Comparison of ENCODE assay signal across 16 cellular contexts in genomic region chr3:186940965-186941364, GRCh38. TPM values are rescaled to one million over a fixed set of nuclear protein-coding genes. Genes with fewer than 3 reads are reported as not detected.
DNase-seq lines count a peak whose midpoint lies in the region; ATAC-seq and TF ChIP-seq lines count a peak whose summit lies in the region.
"Had no signal": no experiment of that assay in that cellular context is flagged by ENCODE, and none has a peak within 500 bp of the region (broad histone marks: within the 10 kb centered on the region; RNA-seq: fewer than 3 reads in every experiment).

No MANE protein-coding gene starts in this region.

- H3K27me3 Mint-ChIP-seq in activated T-helper 1 cell treated with anti-CD3 and anti-CD28 coated beads, Interleukin-12 subunit alpha, Interleukin-12 subunit beta, Interleukin-2, Interleukin-4 antibody, amounts not matched to agents 30 ng/mL and 10 ng/mL and 1 ng/mL, durations not matched to agents 14 hours and 24 hours and 36 hours (ENCODE audit: insufficient read depth), result no peaks in the 10 kb centered on the region
- peaks cover 3% of the 10 kb centered on the region for H3K27me3 Mint-ChIP-seq in glutamatergic neuron (ENCODE audit: unreplicated experiment)
- H3K27me3 Mint-ChIP-seq: IgD-negative memory B cell had no signal

- no peaks in the 10 kb centered on the region for H3K9me3 Mint-ChIP-seq in activated T-helper 1 cell treated with anti-CD3 and anti-CD28 coated beads, Interleukin-12 subunit alpha, Interleukin-12 subunit beta, Interleukin-2, Interleukin-4 antibody, amounts not matched to agents 30 ng/mL and 10 ng/mL and 1 ng/mL, durations not matched to agents 14 hours and 24 hours and 36 hours
- H3K9me3 Mint-ChIP-seq in glutamatergic neuron (ENCODE audit: unreplicated experiment), result peaks cover 4% of the 10 kb centered on the region
- H3K9me3 Mint-ChIP-seq: IgD-negative memory B cell had no signal

- H3K4me1 Mint-ChIP-seq in activated T-helper 1 cell treated with anti-CD3 and anti-CD28 coated beads, Interleukin-12 subunit alpha, Interleukin-12 subunit beta, Interleukin-2, Interleukin-4 antibody, amounts not matched to agents 30 ng/mL and 10 ng/mL and 1 ng/mL, durations not matched to agents 14 hours and 24 hours and 36 hours (ENCODE audit: low read depth), result peaks cover 45% of the 10 kb centered on the region
- peaks cover 34% of the 10 kb centered on the region for H3K4me1 Mint-ChIP-seq in glutamatergic neuron (ENCODE audit: low read depth, unreplicated experiment)

- H2BK12ac ChIP-seq in mesenchymal stem cell (ENCODE audit: low read length in 2 of 2), result no peak overlapping the region

- no peak overlapping the region for H3K4ac ChIP-seq in mesenchymal stem cell (ENCODE audit: low read depth in 1 of 2, low read length in 2 of 2)

- peak overlapping the region; percentile 57 for H3K27ac Mint-ChIP-seq in activated T-helper 1 cell treated with anti-CD3 and anti-CD28 coated beads, Interleukin-12 subunit alpha, Interleukin-12 subunit beta, Interleukin-2, Interleukin-4 antibody, amounts not matched to agents 30 ng/mL and 10 ng/mL and 1 ng/mL, durations not matched to agents 14 hours and 24 hours and 36 hours
- no peak overlapping the region for H3K27ac Mint-ChIP-seq in glutamatergic neuron (ENCODE audit: unreplicated experiment)
- H3K27ac Mint-ChIP-seq: IgD-negative memory B cell had no signal

- no peaks in the 10 kb centered on the region for H3K27me3 ChIP-seq in mesenchymal stem cell (ENCODE audit: control insufficient read depth in 1 of 2, insufficient read depth in 1 of 2, low read length in 2 of 2)
- H3K27me3 ChIP-seq in thyroid gland, result no peaks in the 10 kb centered on the region
- H3K27me3 ChIP-seq: BLaER1 treated with 17β-estradiol and CSF1 and Interleukin-3, amounts not matched to agents 10 nM and 100 nM had no signal

- H2AFZ ChIP-seq in mesenchymal stem cell (ENCODE audit: low read depth, low read length), result no peak overlapping the region
- H2AFZ ChIP-seq: parathyroid adenoma had no signal

- no peak overlapping the region for H3K23ac ChIP-seq in mesenchymal stem cell (ENCODE audit: low read length in 2 of 2)

- TF ChIP-seq POLR2A in thyroid gland (IDR thresholded peaks at IDR 0.05), result peak in 1 of 2 donors; percentile 15

- H4K91ac ChIP-seq in mesenchymal stem cell (ENCODE audit: low read length), result no peak overlapping the region

- DNase-seq in activated T-helper 1 cell treated with anti-CD3 and anti-CD28 coated beads, Interleukin-12 subunit alpha, Interleukin-12 subunit beta, Interleukin-2, Interleukin-4 antibody, amounts not matched to agents 30 ng/mL and 10 ng/mL and 1 ng/mL, durations not matched to agents 14 hours and 24 hours and 36 hours (ENCODE audit: low spot score), result no peak
- DNase-seq in glutamatergic neuron, result no peak
- peak; percentile 32 for DNase-seq in mesenchymal stem cell
- DNase-seq in thyroid gland, result peak; percentile 71 to 84
- no peak for DNase-seq in NCI-H69 (lab: John Stamatoyannopoulos, UW)
- DNase-seq in stimulated activated CD4-positive, alpha-beta T cell treated with anti-CD3 and anti-CD28 coated beads, Interleukin-2, amount 100 ng/mL, for 24 hours, result no peak
- DNase-seq: activated CD4-positive, alpha-beta T cell treated with anti-CD3 and anti-CD28 coated beads for 48 hours; activated effector memory CD4-positive, alpha-beta T cell treated with Interleukin-2 at 50 U/mL for 16 hours; EL; mammary epithelial cell; NCI-H446 treated with DMSO at 0.1 percent for 48 hours had no signal

- peaks cover 0 to 2% of the 10 kb centered on the region in 2 experiments for H3K36me3 ChIP-seq in mesenchymal stem cell (ENCODE audit: control insufficient read depth in 1 of 2, insufficient read depth in 2 of 2, low read depth in 1 of 2, low read length in 2 of 2)
- no peaks in the 10 kb centered on the region for H3K36me3 ChIP-seq in thyroid gland

- no peak overlapping the region for H3K4me2 ChIP-seq in mesenchymal stem cell (ENCODE audit: low read length, poor library complexity, severe bottlenecking)
- H3K4me2 ChIP-seq: BLaER1 treated with 17β-estradiol and CSF1 and Interleukin-3, amounts not matched to agents 10 nM and 100 nM had no signal

- no peak overlapping the region for H3K18ac ChIP-seq in mesenchymal stem cell (ENCODE audit: low read depth in 1 of 2, low read length in 2 of 2)

- H3K14ac ChIP-seq in mesenchymal stem cell (ENCODE audit: low read length in 2 of 2), result no peak overlapping the region

- no peak for ATAC-seq in HG02763 (IDR thresholded peaks at IDR 0.05; ENCODE audit: unreplicated experiment)
- ATAC-seq: Panc1 had no signal

- H3K27ac ChIP-seq in mesenchymal stem cell (ENCODE audit: low read length, poor library complexity, severe bottlenecking) (no peak overlapping the region), thyroid gland (peak overlapping the region; percentile 2 to 79 (median 62))
- H3K27ac ChIP-seq: BLaER1 treated with 17β-estradiol and CSF1 and Interleukin-3, amounts not matched to agents 10 nM and 100 nM; parathyroid adenoma had no signal

- no peak overlapping the region for H2BK5ac ChIP-seq in mesenchymal stem cell (ENCODE audit: low read depth, low read length, poor library complexity, severe bottlenecking)

- TF ChIP-seq CTCF in glutamatergic neuron (IDR thresholded peaks at IDR 0.05; ENCODE audit: partially characterized antibody, unreplicated experiment) (no peak), thyroid gland (IDR thresholded peaks at IDR 0.05) (no peak)

- no peak overlapping the region for H2BK120ac ChIP-seq in mesenchymal stem cell (ENCODE audit: low read depth, low read length)

- H3K9me3 ChIP-seq in mesenchymal stem cell (ENCODE audit: control insufficient read depth, low read length) (no peaks in the 10 kb centered on the region), thyroid gland (no peaks in the 10 kb centered on the region)
- H3K9me3 ChIP-seq: BLaER1 treated with 17β-estradiol and CSF1 and Interleukin-3, amounts not matched to agents 10 nM and 100 nM had no signal

- H3K4me1 ChIP-seq in mesenchymal stem cell (ENCODE audit: control insufficient read depth, insufficient read depth, low read depth, low read length) (peaks cover 4% of the 10 kb centered on the region), thyroid gland (peaks cover 17 to 68% of the 10 kb centered on the region in 2 donors)
- H3K4me1 ChIP-seq: parathyroid adenoma had no signal

- intact Hi-C loops in activated T-helper 1 cell treated with anti-CD3 and anti-CD28 coated beads, Interleukin-12 subunit alpha, Interleukin-12 subunit beta, Interleukin-2, Interleukin-4 antibody, amounts not matched to agents 30 ng/mL and 10 ng/mL and 1 ng/mL, durations not matched to agents 14 hours and 24 hours and 36 hours (cut with micrococcal nuclease), result no loop called here
- intact Hi-C loops in thyroid gland (cut with DNase I), result no loop called here

- H3K36me3 Mint-ChIP-seq in activated T-helper 1 cell treated with anti-CD3 and anti-CD28 coated beads, Interleukin-12 subunit alpha, Interleukin-12 subunit beta, Interleukin-2, Interleukin-4 antibody, amounts not matched to agents 30 ng/mL and 10 ng/mL and 1 ng/mL, durations not matched to agents 14 hours and 24 hours and 36 hours (ENCODE audit: low read depth), result peaks cover 47% of the 10 kb centered on the region
- no peaks in the 10 kb centered on the region for H3K36me3 Mint-ChIP-seq in glutamatergic neuron (ENCODE audit: unreplicated experiment)

- 36% methylated on average over 4 of the region's 4 CpGs for WGBS in mesenchymal stem cell
- WGBS in thyroid gland, 2 donors, result 8 to 21% methylated on average over 4 of the region's 4 CpGs

- peaks cover 31% of the 10 kb centered on the region for H3K79me1 ChIP-seq in mesenchymal stem cell (replicated peaks; ENCODE audit: low read length, poor library complexity, severe bottlenecking)

- H3K4me3 ChIP-seq in mesenchymal stem cell (ENCODE audit: insufficient read depth in 1 of 2, low read depth in 1 of 2, low read length in 2 of 2) (no peak overlapping the region), thyroid gland (replicated peaks in 1 of 3) (no peak overlapping the region)
- H3K4me3 ChIP-seq: BLaER1 treated with 17β-estradiol and CSF1 and Interleukin-3, amounts not matched to agents 10 nM and 100 nM had no signal

- H3K9ac ChIP-seq in mesenchymal stem cell (ENCODE audit: low read length), result no peak overlapping the region
- H3K9ac ChIP-seq: BLaER1 treated with 17β-estradiol and CSF1 and Interleukin-3, amounts not matched to agents 10 nM and 100 nM; parathyroid adenoma had no signal

- H3K4me3 Mint-ChIP-seq in activated T-helper 1 cell treated with anti-CD3 and anti-CD28 coated beads, Interleukin-12 subunit alpha, Interleukin-12 subunit beta, Interleukin-2, Interleukin-4 antibody, amounts not matched to agents 30 ng/mL and 10 ng/mL and 1 ng/mL, durations not matched to agents 14 hours and 24 hours and 36 hours, result no peak overlapping the region
- H3K4me3 Mint-ChIP-seq in glutamatergic neuron (ENCODE audit: unreplicated experiment), result peak overlapping the region; percentile 36

- no peak overlapping the region for H4K8ac ChIP-seq in mesenchymal stem cell (ENCODE audit: low read length)

- no peak overlapping the region for H2AK5ac ChIP-seq in mesenchymal stem cell (ENCODE audit: low read length, severe bottlenecking)

- no peak overlapping the region for H2BK15ac ChIP-seq in mesenchymal stem cell (ENCODE audit: low read depth, poor library complexity, severe bottlenecking)

RNA-seq across cellular contexts. Expression of gene ST6GAL1, which starts 10.6 kb away (rescaled TPM):
- total RNA-seq in activated T-helper 1 cell treated with anti-CD3 and anti-CD28 coated beads, Interleukin-12 subunit alpha, Interleukin-12 subunit beta, Interleukin-2, Interleukin-4 antibody, amounts not matched to agents 30 ng/mL and 10 ng/mL and 1 ng/mL, durations not matched to agents 14 hours and 24 hours and 36 hours, result 147 and 148 TPM in 2 replicates
- 156 TPM for total RNA-seq in glutamatergic neuron (ENCODE audit: unreplicated experiment)
- polyA plus RNA-seq in mesenchymal stem cell (2013, experiment 1 of 2), result 1.7 TPM
- 1.7 TPM for polyA plus RNA-seq in mesenchymal stem cell (2013, experiment 2 of 2)
- 100 to 1,000 TPM in 2 of 4 donors, 10 to 100 TPM in 2; 74.8 to 189 (median 113) TPM for total RNA-seq in thyroid gland

Comparison
In these comparisons a context has a peak if more than half of its experiments do, and no peak if none do; other contexts are left out.
1. DNase-seq: peak in mesenchymal stem cell (single experiment) and thyroid gland (2 of 2); none in activated T-helper 1 cell treated with anti-CD3 and anti-CD28 coated beads, Interleukin-12 subunit alpha, Interleukin-12 subunit beta, Interleukin-2, Interleukin-4 antibody, amounts not matched to agents 30 ng/mL and 10 ng/mL and 1 ng/mL, durations not matched to agents 14 hours and 24 hours and 36 hours (single experiment), glutamatergic neuron (single experiment), NCI-H69 (single experiment) and stimulated activated CD4-positive, alpha-beta T cell treated with anti-CD3 and anti-CD28 coated beads, Interleukin-2, amount 100 ng/mL, for 24 hours (0 of 2).